Comparison of ENCODE assay signal across 2 cellular contexts in the genomic region with DNA sequence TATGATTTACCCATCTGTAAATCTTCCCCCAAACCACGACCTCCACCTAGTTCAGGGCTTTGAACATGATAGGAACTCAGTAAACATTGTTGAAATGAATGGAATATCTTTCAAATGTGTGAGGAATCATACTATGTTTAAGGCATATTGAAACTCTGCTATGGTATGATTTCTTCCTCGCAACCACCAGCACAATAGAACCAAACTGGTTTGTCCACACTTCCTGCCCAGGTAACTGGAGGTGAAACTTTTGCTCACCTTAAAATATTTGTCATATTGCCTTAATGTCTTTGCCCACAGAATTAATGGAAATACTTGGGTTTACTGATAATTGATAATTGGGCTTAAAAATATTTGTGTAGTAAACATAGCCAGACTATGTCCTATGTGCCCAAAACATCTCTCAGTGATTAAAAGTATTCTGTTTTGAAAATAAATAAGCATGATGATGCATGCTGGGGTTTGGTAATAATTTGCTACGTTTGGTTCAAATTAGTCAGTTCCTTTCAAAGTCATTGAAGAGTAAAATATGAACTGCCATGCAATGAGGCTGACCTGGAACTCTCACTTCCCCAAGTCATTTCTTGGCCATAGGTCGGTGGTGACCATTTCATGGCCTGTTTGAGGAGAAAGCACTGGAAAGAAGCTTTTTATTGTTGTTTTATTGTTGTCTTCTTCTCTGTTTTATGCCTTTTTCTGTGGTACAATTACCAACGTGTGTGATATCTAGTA.
TF ChIP-seq lines count a peak whose summit lies in the region.

No MANE protein-coding gene starts in this region.

TF ChIP-seq in HepG2, 621 proteins besides CTCF, POLR2A, EP300 and RAD21:
- no peak for TF ChIP-seq DNMT1 (CRISPR knock-in tag; IDR thresholded peaks at IDR 0.05)
- TF ChIP-seq, protein P1, sequence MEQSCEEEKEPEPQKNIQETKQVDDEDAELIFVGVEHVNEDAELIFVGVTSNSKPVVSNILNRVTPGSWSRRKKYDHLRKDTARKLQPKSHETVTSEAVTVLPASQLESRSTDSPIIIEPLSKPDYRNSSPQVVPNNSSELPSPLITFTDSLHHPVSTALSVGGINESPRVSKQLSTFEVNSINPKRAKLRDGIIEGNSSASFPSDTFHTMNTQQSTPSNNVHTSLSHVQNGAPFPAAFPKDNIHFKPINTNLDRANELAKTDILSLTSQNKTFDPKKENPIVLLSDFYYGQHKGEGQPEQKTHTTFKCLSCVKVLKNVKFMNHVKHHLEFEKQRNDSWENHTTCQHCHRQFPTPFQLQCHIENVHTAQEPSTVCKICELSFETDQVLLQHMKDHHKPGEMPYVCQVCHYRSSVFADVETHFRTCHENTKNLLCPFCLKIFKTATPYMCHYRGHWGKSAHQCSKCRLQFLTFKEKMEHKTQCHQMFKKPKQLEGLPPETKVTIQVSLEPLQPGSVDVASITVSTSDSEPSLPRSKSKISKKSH (CRISPR knock-in tag; IDR thresholded peaks at IDR 0.05; ENCODE audit: borderline replicate concordance): no peak
- TF ChIP-seq MIER3 (CRISPR knock-in tag; IDR thresholded peaks at IDR 0.05; ENCODE audit: borderline replicate concordance): no peak
- TF ChIP-seq ZEB1 (IDR thresholded peaks at IDR 0.05; ENCODE audit: insufficient replicate concordance, low read depth): no peak
- no peak for TF ChIP-seq MLXIP (CRISPR knock-in tag; IDR thresholded peaks at IDR 0.05; ENCODE audit: borderline replicate concordance)
- TF ChIP-seq, protein P2, sequence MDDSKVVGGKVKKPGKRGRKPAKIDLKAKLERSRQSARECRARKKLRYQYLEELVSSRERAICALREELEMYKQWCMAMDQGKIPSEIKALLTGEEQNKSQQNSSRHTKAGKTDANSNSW (CRISPR knock-in tag; IDR thresholded peaks at IDR 0.05; ENCODE audit: borderline replicate concordance): no peak
- TF ChIP-seq ATM (IDR thresholded peaks at IDR 0.05; ENCODE audit: borderline replicate concordance): no peak
- TF ChIP-seq BRD4 (CRISPR knock-in tag; IDR thresholded peaks at IDR 0.05): no peak
- TF ChIP-seq MYNN (CRISPR knock-in tag; IDR thresholded peaks at IDR 0.05; ENCODE audit: low read depth): no peak
TF ChIP-seq in HepG2: peak in this region for 0.

TF ChIP-seq in IMR-90, 13 proteins besides CTCF, POLR2A, EP300 and RAD21:
- TF ChIP-seq CHD1 (IDR thresholded peaks at IDR 0.05; ENCODE audit: low read depth, low read length): no peak
